In the genomic region with DNA sequence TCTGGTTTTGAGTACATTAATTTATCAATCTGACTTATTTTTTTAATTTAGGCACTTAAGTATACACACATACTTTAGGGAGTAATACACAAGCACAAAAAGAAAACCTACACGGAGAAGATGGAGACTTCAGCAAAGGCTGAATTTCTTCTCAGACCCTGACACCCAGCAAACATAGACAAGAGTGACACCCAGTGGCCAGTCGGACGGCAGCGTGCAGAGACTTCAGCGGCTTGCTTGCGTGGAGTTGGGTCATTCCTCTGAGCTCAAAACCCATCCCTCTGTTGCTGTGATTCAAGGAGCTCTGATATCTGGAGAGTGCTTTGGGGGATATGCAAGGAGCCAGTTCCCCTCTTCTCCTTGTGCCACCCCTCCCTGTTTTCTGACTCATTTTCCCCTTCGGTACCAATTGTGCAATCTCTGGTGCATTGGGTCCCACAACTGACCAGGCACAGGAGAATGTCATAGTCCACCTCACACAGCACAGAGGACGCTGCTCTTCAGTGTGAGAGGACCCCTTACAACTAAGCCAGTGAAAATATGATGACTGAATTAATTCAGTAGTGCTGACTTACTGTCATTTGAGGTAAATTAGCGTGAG, we compare ENCODE assay signal across 8 cellular contexts. TPM values are rescaled to one million over a fixed set of nuclear protein-coding genes. Genes with fewer than 3 reads are reported as not detected.
DNase-seq lines count a peak whose midpoint lies in the region; ATAC-seq and TF ChIP-seq lines count a peak whose summit lies in the region.

No MANE protein-coding gene starts in this region.

- ATAC-seq in GM19025 (IDR thresholded peaks at IDR 0.05; ENCODE audit: low read depth, unreplicated experiment) (peak; percentile 68), HG03196 (IDR thresholded peaks at IDR 0.05; ENCODE audit: unreplicated experiment) (peak; percentile 85), right lobe of liver (peak; percentile 87 to 97 (median 95))

- no peaks in the 10 kb centered on the region for H3K9me3 Mint-ChIP-seq in activated CD4-positive, alpha-beta T cell treated with anti-CD3 and anti-CD28 coated beads, Interleukin-2, amount 10 ng/mL, durations not matched to agents 24 days and 14 days

- no peak overlapping the region for H3K27ac Mint-ChIP-seq in activated CD4-positive, alpha-beta T cell treated with anti-CD3 and anti-CD28 coated beads, Interleukin-2, amount 10 ng/mL, durations not matched to agents 24 days and 14 days

- peaks cover 3% of the 10 kb centered on the region for H3K27me3 Mint-ChIP-seq in activated CD4-positive, alpha-beta T cell treated with anti-CD3 and anti-CD28 coated beads, Interleukin-2, amount 10 ng/mL, durations not matched to agents 24 days and 14 days

- H3K36me3 ChIP-seq in colonic mucosa (no peaks in the 10 kb centered on the region), right lobe of liver (no peaks in the 10 kb centered on the region)

- TF ChIP-seq CTCF in colonic mucosa (IDR thresholded peaks at IDR 0.05) (peak; percentile 54), right lobe of liver (IDR thresholded peaks at IDR 0.05) (peak; percentile 77 to 92 (median 82))

- 14% methylated on average over 9 of the region's 9 CpGs for WGBS in right lobe of liver (ENCODE audit: insufficient coverage, low coverage, low lambda C conversion rate, missing lambda C conversion rate)

- intact Hi-C loops in activated CD4-positive, alpha-beta T cell treated with anti-CD3 and anti-CD28 coated beads, Interleukin-2, amount 10 ng/mL, durations not matched to agents 24 days and 14 days (cut with micrococcal nuclease), result loop anchor here (1.0 to 10.0 kb wide), 4 partner anchors 211 to 858 kb away; partner anchors contain the start of gene ADRB2
- intact Hi-C loops in colonic mucosa (cut with DNase I) (loop anchor here (5.0 to 10.0 kb wide), 2 partner anchors 77 to 591 kb away; no protein-coding TSS in a partner anchor), right lobe of liver (cut with DNase I) (no loop called here)

- H3K4me1 ChIP-seq in colonic mucosa, result no peaks in the 10 kb centered on the region
- peaks cover 0 to 9% (median 3%) of the 10 kb centered on the region in 4 donors for H3K4me1 ChIP-seq in right lobe of liver

- TF ChIP-seq POLR2A in right lobe of liver (IDR thresholded peaks at IDR 0.05), result no peak

- H3K36me3 Mint-ChIP-seq in activated CD4-positive, alpha-beta T cell treated with anti-CD3 and anti-CD28 coated beads, Interleukin-2, amount 10 ng/mL, durations not matched to agents 24 days and 14 days (ENCODE audit: low read depth), result no peaks in the 10 kb centered on the region

- no peak overlapping the region for H3K4me3 ChIP-seq in colonic mucosa
- no peak overlapping the region for H3K4me3 ChIP-seq in right lobe of liver

- peaks cover 28% of the 10 kb centered on the region for H3K4me1 Mint-ChIP-seq in activated CD4-positive, alpha-beta T cell treated with anti-CD3 and anti-CD28 coated beads, Interleukin-2, amount 10 ng/mL, durations not matched to agents 24 days and 14 days

- no peak overlapping the region for H3K4me3 Mint-ChIP-seq in activated CD4-positive, alpha-beta T cell treated with anti-CD3 and anti-CD28 coated beads, Interleukin-2, amount 10 ng/mL, durations not matched to agents 24 days and 14 days

- H3K9me3 ChIP-seq in colonic mucosa, result no peaks in the 10 kb centered on the region
- no peaks in the 10 kb centered on the region for H3K9me3 ChIP-seq in right lobe of liver

- H3K27me3 ChIP-seq in colonic mucosa (no peaks in the 10 kb centered on the region), right lobe of liver (no peaks in the 10 kb centered on the region)

- H3K9ac ChIP-seq in colonic mucosa (ENCODE audit: low read depth in 2 of 2, low read length in 2 of 2), result no peak overlapping the region

- DNase-seq in AML-193 (lab: John Stamatoyannopoulos, UW) (peak; percentile 76 to 79), NCI-H526 (lab: John Stamatoyannopoulos, UW) (peak; percentile 21 to 78), colonic mucosa (peak; percentile 72), right lobe of liver (peak; percentile 69 to 78 (median 75))
- DNase-seq in activated CD4-positive, alpha-beta T cell treated with anti-CD3 and anti-CD28 coated beads, Interleukin-2, amount 10 ng/mL, durations not matched to agents 24 days and 14 days, result peak; percentile 89
- DNase-seq in stimulated activated CD8-positive, alpha-beta memory T cell treated with anti-CD3 and anti-CD28 coated beads, Interleukin-12 subunit alpha, Interleukin-12 subunit beta, amount 100 ng/mL, for 1 hour (ENCODE audit: low read depth), result peak; percentile 37

- H3K27ac ChIP-seq in colonic mucosa, result no peak overlapping the region
- H3K27ac ChIP-seq in right lobe of liver, result no peak overlapping the region

RNA-seq across cellular contexts. Expression of gene SH3TC2, which starts 27.5 kb away (rescaled TPM):
- not detected in 2 replicates for total RNA-seq in activated CD4-positive, alpha-beta T cell treated with anti-CD3 and anti-CD28 coated beads, Interleukin-2, amount 10 ng/mL, durations not matched to agents 24 days and 14 days
- total RNA-seq in colonic mucosa, result 1 to 10 TPM in 1 of 2 donors, under 1 TPM in 1; 0.66 to 2.5 TPM
- total RNA-seq in right lobe of liver, result under 1 TPM; 0.06 to 0.88 (median 0.53) TPM

Comparison
In these comparisons a context has a peak if more than half of its experiments do, and no peak if none do; other contexts are left out.
1. DNase-seq: peak in every context shown above with its lines; median percentile 89 in activated CD4-positive, alpha-beta T cell treated with anti-CD3 and anti-CD28 coated beads, Interleukin-2, amount 10 ng/mL, durations not matched to agents 24 days and 14 days; 78 in AML-193; 75 in right lobe of liver; 72 in colonic mucosa; 50 in NCI-H526; 37 in stimulated activated CD8-positive, alpha-beta memory T cell treated with anti-CD3 and anti-CD28 coated beads, Interleukin-12 subunit alpha, Interleukin-12 subunit beta, amount 100 ng/mL, for 1 hour.
2. intact Hi-C loops: an anchor here in activated CD4-positive, alpha-beta T cell treated with anti-CD3 and anti-CD28 coated beads, Interleukin-2, amount 10 ng/mL, durations not matched to agents 24 days and 14 days (1.0 to 10.0 kb wide) and colonic mucosa (5.0 to 10.0 kb wide); none called in right lobe of liver.